ENCODE assay signal across 17 cellular contexts in genomic region chr12:75646329-75646940, GRCh38.
DNase-seq lines count a peak whose midpoint lies in the region; ATAC-seq and TF ChIP-seq lines count a peak whose summit lies in the region.
"Had no signal": no experiment of that assay in that cellular context is flagged by ENCODE, and none has a peak within 500 bp of the region (broad histone marks: within the 10 kb centered on the region; RNA-seq: fewer than 3 reads in every experiment).

No MANE protein-coding gene starts in this region.

- WGBS in neuronal stem cell (ENCODE audit: extremely low coverage in 2 of 2, insufficient read length in 2 of 2, insufficient replicate concordance in 1 of 2), 2 donors = no CpG with 5 or more reads among the region's 4 CpGs

- peaks cover 1 to 10% of the 10 kb centered on the region in 2 donors for H3K4me1 ChIP-seq in neuronal stem cell (ENCODE audit: control insufficient read depth in 2 of 2, insufficient read depth in 1 of 2, low read depth in 1 of 2, low read length in 2 of 2)

- TF ChIP-seq CTCF in brain microvascular endothelial cell (IDR thresholded peaks at IDR 0.05; ENCODE audit: low read depth, low read length, missing control alignments) = no peak

- H3K4me2 ChIP-seq in neuronal stem cell (ENCODE audit: insufficient read depth, low read length, poor library complexity, severe bottlenecking) = no peak overlapping the region
- H3K4me2 ChIP-seq: PC-9, SK-N-SH had no signal

- H2BK12ac ChIP-seq in neuronal stem cell (ENCODE audit: low read length) = no peak overlapping the region

- no peak overlapping the region for H3K23ac ChIP-seq in neuronal stem cell (ENCODE audit: low read depth, low read length, poor library complexity)

- H2AK5ac ChIP-seq in neuronal stem cell (ENCODE audit: low read depth, low read length) = no peak overlapping the region

- no peak overlapping the region for H3K4ac ChIP-seq in neuronal stem cell (ENCODE audit: low read length)

- DNase-seq in NCI-H2227 (lab: John Stamatoyannopoulos, UW; ENCODE audit: unreplicated experiment) = peak; percentile 26
- no peak for DNase-seq in NCI-H2227 treated with DMSO at 0.1 percent for 48 hours (lab: John Stamatoyannopoulos, UW)
- DNase-seq in NCI-H146 (lab: John Stamatoyannopoulos, UW) = peak; percentile 53
- DNase-seq in brain microvascular endothelial cell = peak; percentile 74
- DNase-seq in neuronal stem cell (ENCODE audit: low spot score) = no peak
- DNase-seq in H7 = no peak
- no peak for DNase-seq in NCI-H526 (lab: John Stamatoyannopoulos, UW)
- DNase-seq: CD4-positive, alpha-beta T cell; KG1; NCI-H1048; NCI-H1694 treated with DMSO at 0.1 percent for 48 hours; NCI-H774; PC-9; Right ventricle myocardium superior; SK-N-SH had no signal

- in situ Hi-C loops in brain microvascular endothelial cell (cut with HindIII; ENCODE audit: low pct_ligation_motif_present, low sequenced_read_pairs) = no loop called here

- peak overlapping the region; percentile 12 for H2AFZ ChIP-seq in neuronal stem cell (ENCODE audit: low read length)
- H2AFZ ChIP-seq: PC-9 had no signal

- H3K14ac ChIP-seq in neuronal stem cell (ENCODE audit: low read length) = no peak overlapping the region

- no peaks in the 10 kb centered on the region for H3K36me3 ChIP-seq in brain microvascular endothelial cell (replicated peaks)
- no peaks in the 10 kb centered on the region for H3K36me3 ChIP-seq in neuronal stem cell (replicated peaks in 1 of 2; ENCODE audit: control insufficient read depth in 2 of 2, insufficient read depth in 2 of 2, low read length in 2 of 2)
- no peaks in the 10 kb centered on the region for H3K36me3 ChIP-seq in H7 (replicated peaks; ENCODE audit: control insufficient read depth, insufficient read depth, low read length)

- no peak overlapping the region for H2BK15ac ChIP-seq in neuronal stem cell (ENCODE audit: low read length)

- no peak overlapping the region for H3K18ac ChIP-seq in neuronal stem cell (ENCODE audit: low read length)

- H3K9ac ChIP-seq in neuronal stem cell (ENCODE audit: low read depth, low read length, poor library complexity) = no peak overlapping the region
- H3K9ac ChIP-seq: SK-N-SH had no signal

- no peak overlapping the region for H4K8ac ChIP-seq in neuronal stem cell (ENCODE audit: low read depth, low read length)

- H2BK120ac ChIP-seq in neuronal stem cell (ENCODE audit: low read depth, low read length) = no peak overlapping the region

- H2BK5ac ChIP-seq in neuronal stem cell (ENCODE audit: low read length) = no peak overlapping the region

- H3K79me1 ChIP-seq in neuronal stem cell (ENCODE audit: low read depth, low read length) = no peaks in the 10 kb centered on the region

- ATAC-seq in HG03565 (IDR thresholded peaks at IDR 0.05; ENCODE audit: unreplicated experiment) = no peak

- no peaks in the 10 kb centered on the region for H3K9me3 ChIP-seq in neuronal stem cell (replicated peaks in 1 of 2; ENCODE audit: control insufficient read depth in 2 of 2, insufficient read depth in 1 of 2, low read depth in 1 of 2, low read length in 2 of 2)
- H3K9me3 ChIP-seq: SK-N-SH had no signal

- H3K27ac ChIP-seq in brain microvascular endothelial cell (peak overlapping the region; percentile 17), neuronal stem cell (replicated peaks; ENCODE audit: low read length) (no peak overlapping the region)
- H3K27ac ChIP-seq: 22Rv1, PC-9 had no signal

- no peaks in the 10 kb centered on the region for H3K27me3 ChIP-seq in brain microvascular endothelial cell (replicated peaks)
- no peaks in the 10 kb centered on the region for H3K27me3 ChIP-seq in neuronal stem cell (ENCODE audit: control insufficient read depth in 3 of 3, insufficient read depth in 3 of 3, low read depth in 1 of 3, low read length in 3 of 3)
- no peaks in the 10 kb centered on the region for H3K27me3 ChIP-seq in H7 (ENCODE audit: control insufficient read depth, insufficient read depth, low read length)

- H4K91ac ChIP-seq in neuronal stem cell (ENCODE audit: low read depth, low read length, poor library complexity) = no peak overlapping the region

- H3K4me3 ChIP-seq in brain microvascular endothelial cell (ENCODE audit: low read depth, low read length) = no peak overlapping the region
- no peak overlapping the region for H3K4me3 ChIP-seq in neuronal stem cell (ENCODE audit: low read length in 2 of 2)
- no peak overlapping the region for H3K4me3 ChIP-seq in H7 (ENCODE audit: insufficient read depth, low read depth, low read length)
- H3K4me3 ChIP-seq: PC-9 had no signal

Comparison
In these comparisons a context has a peak if more than half of its experiments do, and no peak if none do; other contexts are left out.
1. DNase-seq: peak in NCI-H2227 (single experiment), NCI-H146 (single experiment) and brain microvascular endothelial cell (single experiment); none in NCI-H2227 treated with DMSO at 0.1 percent for 48 hours (single experiment), neuronal stem cell (single experiment), H7 (single experiment) and NCI-H526 (0 of 2).